ENCODE assay signal across 20 cellular contexts in the genomic region with DNA sequence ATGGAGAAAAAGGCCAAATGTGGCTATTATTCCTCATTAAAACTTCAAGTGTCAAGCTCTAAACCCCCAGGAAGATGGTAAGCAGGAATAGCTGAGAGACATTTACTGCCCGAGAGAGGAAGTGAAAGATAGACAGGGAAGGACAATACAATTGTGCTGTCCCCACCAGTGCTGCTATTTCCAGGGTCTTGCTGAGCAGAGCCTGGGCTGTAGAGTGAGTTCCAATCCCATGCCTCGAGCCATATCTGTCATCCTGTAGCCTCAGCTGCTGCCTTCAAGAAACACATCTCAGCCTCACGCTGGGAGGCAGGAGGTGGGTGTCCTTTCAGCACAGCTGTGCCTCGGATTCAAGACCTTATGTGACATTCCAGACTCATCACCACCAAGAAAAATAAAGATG.
A peak's percentile ranks its signal among the peaks of the same experiment; 100 is the strongest.
DNase-seq lines count a peak whose midpoint lies in the region; ATAC-seq and TF ChIP-seq lines count a peak whose summit lies in the region.
"Had no signal": no experiment of that assay in that cellular context is flagged by ENCODE, and none has a peak within 500 bp of the region (broad histone marks: within the 10 kb centered on the region; RNA-seq: fewer than 3 reads in every experiment).

No MANE protein-coding gene starts in this region.

- ATAC-seq in lower lobe of right lung, result no peak
- peak; percentile 30 for ATAC-seq in sciatic nerve
- no peak for ATAC-seq in GM19467 (IDR thresholded peaks at IDR 0.05; ENCODE audit: unreplicated experiment)
- no peak for ATAC-seq in HG03354 (IDR thresholded peaks at IDR 0.05; ENCODE audit: poor library complexity, severe bottlenecking, unreplicated experiment)
- ATAC-seq: activated CD8-positive, alpha-beta memory T cell treated with anti-CD3 and anti-CD28 coated beads, Interleukin-2, amount 10 ng/mL, durations not matched to agents 7 days and 5 days; T-helper 17 cell had no signal

- peak; percentile 71 for DNase-seq in LHCN-M2 (ENCODE audit: low read depth)
- DNase-seq in SJCRH30, result peak; percentile 65 to 74
- DNase-seq in lower lobe of right lung, result no peak
- DNase-seq in sciatic nerve (ENCODE audit: low spot score), result no peak
- DNase-seq in activated CD4-positive, alpha-beta T cell treated with anti-CD3 and anti-CD28 coated beads for 1 hour, result no peak
- DNase-seq in RPMI8226, result no peak
- DNase-seq: activated CD8-positive, alpha-beta memory T cell treated with anti-CD3 and anti-CD28 coated beads, Interleukin-2, amount 10 ng/mL, durations not matched to agents 7 days and 5 days; H9; NCI-H1417; NCI-H2171; NK-92 treated with Interleukin-12 subunit alpha and Interleukin-12 subunit beta, amount 100 ng/mL, for 24 hours; pancreas; SHP77; stimulated activated naive CD4-positive, alpha-beta T cell; T-helper 17 cell had no signal

- H3K4me3 ChIP-seq in SJCRH30 (no peak overlapping the region), lower lobe of right lung (no peak overlapping the region)
- H3K4me3 ChIP-seq: adrenal gland, cardiac muscle cell, pancreas had no signal

- H3K27ac ChIP-seq in SJCRH30, result no peak overlapping the region
- peak overlapping the region; percentile 18 for H3K27ac ChIP-seq in lower lobe of right lung
- H3K27ac ChIP-seq: cardiac muscle cell, KMS-11, pancreas had no signal

- H3K27me3 ChIP-seq in SJCRH30 (no peaks in the 10 kb centered on the region), lower lobe of right lung (ENCODE audit: low read depth) (no peaks in the 10 kb centered on the region)
- H3K27me3 ChIP-seq: adrenal gland, cardiac muscle cell, pancreas had no signal

- no peaks in the 10 kb centered on the region for H3K36me3 ChIP-seq in SJCRH30
- H3K36me3 ChIP-seq in lower lobe of right lung, result no peaks in the 10 kb centered on the region
- H3K36me3 ChIP-seq: adrenal gland, cardiac muscle cell, pancreas had no signal

- intact Hi-C loops in lower lobe of right lung (cut with DNase I) (no loop called here), sciatic nerve (cut with DNase I) (no loop called here)

- H3K9me3 ChIP-seq in SJCRH30 (replicated peaks), result no peaks in the 10 kb centered on the region
- H3K9me3 ChIP-seq in lower lobe of right lung, result no peaks in the 10 kb centered on the region
- H3K9me3 ChIP-seq: adrenal gland, pancreas had no signal

- H3K4me1 ChIP-seq in SJCRH30 (peaks cover 5% of the 10 kb centered on the region; the same call in 1 of the 2 replicates), lower lobe of right lung (peaks cover 16% of the 10 kb centered on the region)
- H3K4me1 ChIP-seq: pancreas had no signal

- no peak for TF ChIP-seq CTCF in lower lobe of right lung (IDR thresholded peaks at IDR 0.05)

Comparison
In these comparisons a context has a peak if more than half of its experiments do, and no peak if none do; other contexts are left out.
1. DNase-seq: peak in LHCN-M2 (single experiment) and SJCRH30 (2 of 2); none in lower lobe of right lung (single experiment), sciatic nerve (single experiment), activated CD4-positive, alpha-beta T cell treated with anti-CD3 and anti-CD28 coated beads for 1 hour (single experiment) and RPMI8226 (single experiment).